Comparison of ENCODE assay signal across 12 cellular contexts in genomic region chr7:23349484-23350157, GRCh38. TPM values are rescaled to one million over a fixed set of nuclear protein-coding genes. Genes with fewer than 3 reads are reported as not detected.
DNase-seq lines count a peak whose midpoint lies in the region; ATAC-seq and TF ChIP-seq lines count a peak whose summit lies in the region.
"Had no signal": no experiment of that assay in that cellular context is flagged by ENCODE, and none has a peak within 500 bp of the region (broad histone marks: within the 10 kb centered on the region; RNA-seq: fewer than 3 reads in every experiment).

No MANE protein-coding gene starts in this region.

- no peak overlapping the region for H3K4me3 ChIP-seq in fibroblast of the aortic adventitia (ENCODE audit: low read depth, low read length)
- H3K4me3 ChIP-seq: coronary artery, suprapubic skin had no signal

- peaks cover 18% of the 10 kb centered on the region for H3K27me3 Mint-ChIP-seq in activated CD4-positive, alpha-beta T cell treated with anti-CD3 and anti-CD28 coated beads, Interleukin-2, amount 10 ng/mL, durations not matched to agents 24 days and 14 days
- peaks cover 35% of the 10 kb centered on the region for H3K27me3 Mint-ChIP-seq in activated T-cell treated with anti-CD3 and anti-CD28 coated beads, Interleukin-2, amount 50 U/mL, for 72 hours (ENCODE audit: low read depth)

- peaks cover 2% of the 10 kb centered on the region for H3K36me3 Mint-ChIP-seq in activated CD4-positive, alpha-beta T cell treated with anti-CD3 and anti-CD28 coated beads, Interleukin-2, amount 10 ng/mL, durations not matched to agents 24 days and 14 days (ENCODE audit: low read depth)
- H3K36me3 Mint-ChIP-seq in activated T-cell treated with anti-CD3 and anti-CD28 coated beads, Interleukin-2, amount 50 U/mL, for 72 hours (ENCODE audit: insufficient read depth in 2 of 2), result peaks cover 0 to 3% of the 10 kb centered on the region in 2 donors

- no peaks in the 10 kb centered on the region for H3K9me3 Mint-ChIP-seq in activated CD4-positive, alpha-beta T cell treated with anti-CD3 and anti-CD28 coated beads, Interleukin-2, amount 10 ng/mL, durations not matched to agents 24 days and 14 days
- H3K9me3 Mint-ChIP-seq in activated T-cell treated with anti-CD3 and anti-CD28 coated beads, Interleukin-2, amount 50 U/mL, for 72 hours, result no peaks in the 10 kb centered on the region

- no peak overlapping the region for H3K4me3 Mint-ChIP-seq in activated CD4-positive, alpha-beta T cell treated with anti-CD3 and anti-CD28 coated beads, Interleukin-2, amount 10 ng/mL, durations not matched to agents 24 days and 14 days
- H3K4me3 Mint-ChIP-seq in activated T-cell treated with anti-CD3 and anti-CD28 coated beads, Interleukin-2, amount 50 U/mL, for 72 hours, result no peak overlapping the region

- peaks cover 33% of the 10 kb centered on the region for H3K4me1 Mint-ChIP-seq in activated CD4-positive, alpha-beta T cell treated with anti-CD3 and anti-CD28 coated beads, Interleukin-2, amount 10 ng/mL, durations not matched to agents 24 days and 14 days
- H3K4me1 Mint-ChIP-seq in activated T-cell treated with anti-CD3 and anti-CD28 coated beads, Interleukin-2, amount 50 U/mL, for 72 hours (ENCODE audit: low read depth), result peaks cover 52% of the 10 kb centered on the region

- intact Hi-C loops in activated CD4-positive, alpha-beta T cell treated with anti-CD3 and anti-CD28 coated beads, Interleukin-2, amount 10 ng/mL, durations not matched to agents 24 days and 14 days (cut with micrococcal nuclease), result no loop called here

- H3K27ac Mint-ChIP-seq in activated CD4-positive, alpha-beta T cell treated with anti-CD3 and anti-CD28 coated beads, Interleukin-2, amount 10 ng/mL, durations not matched to agents 24 days and 14 days, result no peak overlapping the region
- no peak overlapping the region for H3K27ac Mint-ChIP-seq in activated T-cell treated with anti-CD3 and anti-CD28 coated beads, Interleukin-2, amount 50 U/mL, for 72 hours

- TF ChIP-seq CTCF in fibroblast of the aortic adventitia (IDR thresholded peaks at IDR 0.05; ENCODE audit: insufficient read depth, low read length), result no peak

- no peak for ATAC-seq in activated T-cell treated with anti-CD3 and anti-CD28 coated beads, Interleukin-2, amount 50 U/mL, for 72 hours (replicated peaks in 1 of 2)
- no peak for ATAC-seq in GM19035 (IDR thresholded peaks at IDR 0.05; ENCODE audit: unreplicated experiment)

- peak; percentile 39 for DNase-seq in activated CD4-positive, alpha-beta T cell treated with anti-CD3 and anti-CD28 coated beads, Interleukin-2, amount 10 ng/mL, durations not matched to agents 24 days and 14 days
- no peak for DNase-seq in activated CD4-positive, alpha-beta T cell treated with anti-CD3 and anti-CD28 coated beads, Interleukin-2, amount 50 U/mL, for 1 hour
- DNase-seq in SW 1271 (lab: John Stamatoyannopoulos, UW) (peak; percentile 46 to 84), fibroblast of the aortic adventitia (ENCODE audit: low read depth) (peak; percentile 89), stromal cell of bone marrow (ENCODE audit: low read depth) (peak; percentile 51), NCI-H774 (lab: John Stamatoyannopoulos, UW) (no peak)
- no peak for DNase-seq in activated T-cell treated with anti-CD3 and anti-CD28 coated beads, Interleukin-2, amount 50 U/mL, for 72 hours
- DNase-seq: NCI-H526; stimulated activated CD4-positive, alpha-beta T cell treated with anti-CD3 and anti-CD28 coated beads, Interleukin-2, amount 100 ng/mL, for 48 hours had no signal

RNA-seq across cellular contexts. Expression of gene MALSU1, which starts 50.5 kb away (rescaled TPM):
- total RNA-seq in activated CD4-positive, alpha-beta T cell treated with anti-CD3 and anti-CD28 coated beads, Interleukin-2, amount 10 ng/mL, durations not matched to agents 24 days and 14 days, result 92.8 and 98.8 TPM in 2 replicates
- total RNA-seq in fibroblast of the aortic adventitia (ENCODE audit: low replicate concordance), result 53.1 and 55.2 TPM in 2 replicates
- total RNA-seq in activated T-cell treated with anti-CD3 and anti-CD28 coated beads, Interleukin-2, amount 50 U/mL, for 72 hours, result 10 to 100 TPM; 62.6 to 63.8 TPM

Comparison
In these comparisons a context has a peak if more than half of its experiments do, and no peak if none do; other contexts are left out.
1. DNase-seq: peak in activated CD4-positive, alpha-beta T cell treated with anti-CD3 and anti-CD28 coated beads, Interleukin-2, amount 10 ng/mL, durations not matched to agents 24 days and 14 days (single experiment), SW 1271 (2 of 2), fibroblast of the aortic adventitia (single experiment) and stromal cell of bone marrow (single experiment); none in activated CD4-positive, alpha-beta T cell treated with anti-CD3 and anti-CD28 coated beads, Interleukin-2, amount 50 U/mL, for 1 hour (single experiment), activated T-cell treated with anti-CD3 and anti-CD28 coated beads, Interleukin-2, amount 50 U/mL, for 72 hours (0 of 2) and NCI-H774 (single experiment).